In the genomic region with DNA sequence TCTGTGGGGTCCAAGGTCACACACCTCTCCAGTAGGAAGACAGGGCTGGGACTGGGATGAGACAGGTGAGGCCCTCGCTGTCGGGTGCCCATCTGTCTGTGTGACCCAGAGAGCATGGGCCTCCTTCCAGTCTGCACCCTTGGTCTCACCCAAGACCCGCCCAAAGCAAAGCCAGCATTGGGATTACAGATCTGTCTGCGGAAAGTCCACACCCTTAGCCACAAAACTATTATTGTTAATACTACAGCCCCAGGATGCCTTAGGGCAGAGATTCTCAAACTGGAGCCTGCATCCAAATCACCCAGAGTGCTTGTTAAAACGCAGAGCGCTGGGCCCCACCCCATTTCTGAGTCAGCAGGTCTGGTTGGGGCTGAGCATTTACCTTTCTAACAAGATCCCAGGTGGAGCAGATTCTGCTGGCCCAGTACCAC, we compare ENCODE assay signal across 24 cellular contexts. TPM values are rescaled to one million over a fixed set of nuclear protein-coding genes. Genes with fewer than 3 reads are reported as not detected.
DNase-seq lines count a peak whose midpoint lies in the region; ATAC-seq and TF ChIP-seq lines count a peak whose summit lies in the region.
"Had no signal": no experiment of that assay in that cellular context is flagged by ENCODE, and none has a peak within 500 bp of the region (broad histone marks: within the 10 kb centered on the region; RNA-seq: fewer than 3 reads in every experiment).

No MANE protein-coding gene starts in this region.

- H3K36me3 ChIP-seq in thyroid gland (no peaks in the 10 kb centered on the region), psoas muscle (ENCODE audit: insufficient read depth in 1 of 2, low read depth in 1 of 2) (no peaks in the 10 kb centered on the region)
- H3K36me3 ChIP-seq: ascending aorta, gastroesophageal sphincter, SJCRH30, thoracic aorta had no signal

- intact Hi-C loops in thyroid gland (cut with DNase I), result no loop called here
- intact Hi-C loops in psoas muscle (cut with DNase I), result no loop called here

- TF ChIP-seq CTCF in epithelial cell of esophagus (IDR thresholded peaks at IDR 0.05; ENCODE audit: insufficient read depth, low read depth, low read length, missing control alignments) (no peak), thyroid gland (IDR thresholded peaks at IDR 0.05) (no peak), psoas muscle (IDR thresholded peaks at IDR 0.05) (no peak)

- H3K27ac ChIP-seq in thyroid gland (no peak overlapping the region), psoas muscle (no peak overlapping the region)
- H3K27ac ChIP-seq: 22Rv1, ascending aorta, gastroesophageal sphincter, SJCRH30, thoracic aorta had no signal

- H3K4me1 ChIP-seq in thyroid gland (no peaks in the 10 kb centered on the region), psoas muscle (peaks cover 2% of the 10 kb centered on the region)
- H3K4me1 ChIP-seq: gastroesophageal sphincter, SJCRH30 had no signal

- ATAC-seq in psoas muscle, result no peak
- ATAC-seq: activated naive CD4-positive, alpha-beta T cell treated with anti-CD3 and anti-CD28 coated beads, Interleukin-2, amount 50 U/mL, for 72 hours; gastroesophageal sphincter had no signal

- H3K27me3 ChIP-seq in thyroid gland, result no peaks in the 10 kb centered on the region
- H3K27me3 ChIP-seq in psoas muscle (ENCODE audit: insufficient read depth in 3 of 3, low read length in 2 of 3), result no peaks in the 10 kb centered on the region
- H3K27me3 ChIP-seq: ascending aorta, gastroesophageal sphincter, SJCRH30 had no signal

- H3K9me3 ChIP-seq in thyroid gland, result no peaks in the 10 kb centered on the region
- peaks cover 3% of the 10 kb centered on the region for H3K9me3 ChIP-seq in psoas muscle
- H3K9me3 ChIP-seq: SJCRH30, thoracic aorta had no signal

- no peak for TF ChIP-seq POLR2A in thyroid gland (IDR thresholded peaks at IDR 0.05)

- WGBS in thyroid gland, 2 donors, result 81 to 85% methylated on average over 5 to 6 of the region's 6 CpGs
- 92 to 96% (median 95%) methylated on average over 6 of the region's 6 CpGs for WGBS in psoas muscle, 3 donors

- peak; percentile 2 for DNase-seq in NCI-H748 (lab: John Stamatoyannopoulos, UW; ENCODE audit: unreplicated experiment)
- no peak for DNase-seq in NCI-H748 treated with DMSO at 0.1 percent for 48 hours (lab: John Stamatoyannopoulos, UW)
- DNase-seq in M059J (ENCODE audit: low read depth), result peak; percentile 78
- peak; percentile 88 for DNase-seq in epithelial cell of esophagus (ENCODE audit: low read depth)
- DNase-seq in thyroid gland, result peak; percentile 39 to 61
- DNase-seq in NCI-H1417 treated with DMSO at 0.1 percent for 48 hours (lab: John Stamatoyannopoulos, UW), result no peak
- no peak for DNase-seq in psoas muscle
- DNase-seq in HCEC 1CT, result no peak
- DNase-seq: activated CD4-positive, alpha-beta T cell treated with anti-CD3 and anti-CD28 coated beads for 4 hours; AML-193; cerebellar nuclear complex; DND-41; Kasumi-1; NCI-H1092 treated with DMSO at 0.1 percent for 48 hours; NCI-H2029; NCI-H345; SJCRH30; stimulated activated CD4-positive, alpha-beta T cell treated with anti-CD3 and anti-CD28 coated beads, Interleukin-4, amount 100 ng/mL, for 24 hours; stimulated activated naive CD4-positive, alpha-beta T cell treated with Interleukin-2 at 50 U/mL for 16 hours had no signal

- H3K4me3 ChIP-seq in epithelial cell of esophagus (ENCODE audit: low read length) (no peak overlapping the region), thyroid gland (replicated peaks in 1 of 3) (no peak overlapping the region), psoas muscle (no peak overlapping the region)
- H3K4me3 ChIP-seq: ascending aorta, gastroesophageal sphincter, SJCRH30, thoracic aorta had no signal

RNA-seq across cellular contexts. Expression of a gene that starts 58.5 kb away (rescaled TPM):
- 24.5 and 36.8 TPM in 2 replicates for total RNA-seq in M059J (2014; rRNA removed; shearing (Covaris generic))
- 10 to 100 TPM; 64.2 to 86.7 (median 75.3) TPM for total RNA-seq in thyroid gland
- 10 to 100 TPM; 22.7 to 29.8 (median 27.8) TPM for total RNA-seq in psoas muscle
- polyA plus RNA-seq in psoas muscle, result 10 to 100 TPM in 1 of 3 donors, 1 to 10 TPM in 2; 3.5 to 13.8 (median 3.7) TPM

Comparison
In these comparisons a context has a peak if more than half of its experiments do, and no peak if none do; other contexts are left out.
1. DNase-seq: peak in NCI-H748 (single experiment), M059J (single experiment), epithelial cell of esophagus (single experiment) and thyroid gland (2 of 2); none in NCI-H748 treated with DMSO at 0.1 percent for 48 hours (single experiment), NCI-H1417 treated with DMSO at 0.1 percent for 48 hours (single experiment), psoas muscle (0 of 2) and HCEC 1CT (single experiment).